1 cellular context compared by ENCODE assay signal in genomic region chr12:69578283-69578682, GRCh38.
TF ChIP-seq lines count a peak whose summit lies in the region.

No MANE protein-coding gene starts in this region.

TF ChIP-seq in GM12878, 131 proteins besides CTCF, POLR2A, EP300 and RAD21 (continued from another document):
- TF ChIP-seq ZBTB40 (IDR thresholded peaks at IDR 0.05; ENCODE audit: borderline replicate concordance) (no peak), ZSCAN29 (IDR thresholded peaks at IDR 0.05) (no peak)
